14 cellular contexts compared by ENCODE assay signal in genomic region chr6:80304014-80304413, GRCh38.
DNase-seq lines count a peak whose midpoint lies in the region; ATAC-seq and TF ChIP-seq lines count a peak whose summit lies in the region.
"Had no signal": no experiment of that assay in that cellular context is flagged by ENCODE, and none has a peak within 500 bp of the region (broad histone marks: within the 10 kb centered on the region; RNA-seq: fewer than 3 reads in every experiment).

No MANE protein-coding gene starts in this region.

- H3K4me1 Mint-ChIP-seq in memory B cell: no peaks in the 10 kb centered on the region
- no peaks in the 10 kb centered on the region for H3K4me1 Mint-ChIP-seq in naive thymus-derived CD8-positive, alpha-beta T cell
- H3K4me1 Mint-ChIP-seq: CD4-positive, CD25-positive, alpha-beta regulatory T cell had no signal

- no peaks in the 10 kb centered on the region for H3K9me3 Mint-ChIP-seq in memory B cell
- peaks cover 0 to 16% (median under 1%) of the 10 kb centered on the region in 9 donors for H3K9me3 Mint-ChIP-seq in naive thymus-derived CD8-positive, alpha-beta T cell

- WGBS in SK-N-SH (ENCODE audit: low lambda C conversion rate): 10% methylated on average over 1 of the region's 1 CpG

- H3K27ac ChIP-seq in SK-N-SH (ENCODE audit: low read depth in 2 of 2, low read length in 1 of 2) (no peak overlapping the region), foreskin keratinocyte (no peak overlapping the region)
- H3K27ac ChIP-seq: BLaER1, HL-60 had no signal

- TF ChIP-seq RAD21 in SK-N-SH (IDR thresholded peaks at IDR 0.05; ENCODE audit: low read length): no peak

- H3K4me3 ChIP-seq in AG10803 (ENCODE audit: low read length) (no peak overlapping the region), SK-N-SH (ENCODE audit: low read depth in 2 of 2, low read length in 1 of 2) (no peak overlapping the region), cardiac fibroblast (replicated peaks in 1 of 2; ENCODE audit: low read depth in 2 of 2, low read length in 2 of 2) (no peak overlapping the region)
- H3K4me3 ChIP-seq: BLaER1 had no signal

- H3K27ac Mint-ChIP-seq in memory B cell: peak overlapping the region; percentile 45
- H3K27ac Mint-ChIP-seq in naive thymus-derived CD8-positive, alpha-beta T cell: no peak overlapping the region

- no peaks in the 10 kb centered on the region for H3K27me3 ChIP-seq in SK-N-SH (ENCODE audit: insufficient read depth)
- H3K27me3 ChIP-seq in foreskin keratinocyte: no peaks in the 10 kb centered on the region
- H3K27me3 ChIP-seq: BLaER1 had no signal

- no peaks in the 10 kb centered on the region; a peak in 1 of 4 replicates for H3K4me1 ChIP-seq in SK-N-SH (ENCODE audit: control insufficient read depth in 1 of 2, insufficient read depth in 2 of 2, low read depth in 1 of 2, low read length in 1 of 2)
- no peaks in the 10 kb centered on the region for H3K4me1 ChIP-seq in foreskin keratinocyte
- H3K4me1 ChIP-seq: BLaER1 had no signal

- CTCF ChIA-PET in SK-N-SH (lab: Yijun Ruan, JAX): interaction anchor here (1.8 kb wide), 1 partner anchor 90 kb away, joined by 4 read pairs; no protein-coding TSS in a partner anchor

- H4K20me1 ChIP-seq in SK-N-SH (ENCODE audit: insufficient read depth): no peaks in the 10 kb centered on the region
- H4K20me1 ChIP-seq: BLaER1 had no signal

- no peak overlapping the region for H3K4me3 Mint-ChIP-seq in memory B cell
- no peak overlapping the region for H3K4me3 Mint-ChIP-seq in naive thymus-derived CD8-positive, alpha-beta T cell
- H3K4me3 Mint-ChIP-seq: CD4-positive, CD25-positive, alpha-beta regulatory T cell had no signal

- H2AFZ ChIP-seq in SK-N-SH (ENCODE audit: low read depth): no peak overlapping the region

- H3K9ac ChIP-seq in SK-N-SH: no peak overlapping the region
- H3K9ac ChIP-seq: BLaER1 had no signal

- no peaks in the 10 kb centered on the region for H3K36me3 ChIP-seq in SK-N-SH (replicated peaks in 1 of 2; ENCODE audit: control insufficient read depth in 1 of 2, insufficient read depth in 2 of 2, low read length in 1 of 2)
- H3K36me3 ChIP-seq: BLaER1 had no signal

- DNase-seq in AG10803 (ENCODE audit: low read depth): peak; percentile 74
- no peak for DNase-seq in SK-N-SH
- peak; percentile 20 to 29 for DNase-seq in cardiac fibroblast (ENCODE audit: low read depth in 2 of 2)
- DNase-seq in memory B cell (ENCODE audit: low spot score in 2 of 2): no peak
- no peak for DNase-seq in naive thymus-derived CD8-positive, alpha-beta T cell
- DNase-seq in foreskin keratinocyte: no peak
- no peak for DNase-seq in pons (ENCODE audit: low spot score)
- DNase-seq: ACHN; AML-193; CD4-positive, CD25-positive, alpha-beta regulatory T cell; HCEC 1CT had no signal

- ATAC-seq in memory B cell (ENCODE audit: low read depth) (no peak), foreskin keratinocyte (no peak), HG03469 (IDR thresholded peaks at IDR 0.05; ENCODE audit: unreplicated experiment) (no peak)
- ATAC-seq in naive thymus-derived CD8-positive, alpha-beta T cell: no peak

- no peaks in the 10 kb centered on the region for H3K79me2 ChIP-seq in SK-N-SH (ENCODE audit: insufficient read depth)

- no peaks in the 10 kb centered on the region for H3K27me3 Mint-ChIP-seq in memory B cell
- H3K27me3 Mint-ChIP-seq in naive thymus-derived CD8-positive, alpha-beta T cell: no peaks in the 10 kb centered on the region
- H3K27me3 Mint-ChIP-seq: CD4-positive, CD25-positive, alpha-beta regulatory T cell had no signal

- POLR2A ChIA-PET in SK-N-SH (lab: Yijun Ruan, JAX): no interaction called here
- POLR2A ChIA-PET in naive thymus-derived CD8-positive, alpha-beta T cell (lab: Charles Lee): no interaction called here

- no peaks in the 10 kb centered on the region for H3K9me3 ChIP-seq in SK-N-SH
- H3K9me3 ChIP-seq: BLaER1 had no signal

- no peak overlapping the region for H3K4me2 ChIP-seq in SK-N-SH
- H3K4me2 ChIP-seq: BLaER1 had no signal

- TF ChIP-seq CTCF in AG10803 (conservative IDR thresholded peaks at IDR 0.05; ENCODE audit: low read length) (no peak), SK-N-SH (IDR thresholded peaks at IDR 0.05) (no peak), cardiac fibroblast (IDR thresholded peaks at IDR 0.05; ENCODE audit: low read depth, low read length) (no peak), foreskin keratinocyte (conservative IDR thresholded peaks at IDR 0.05) (no peak)

- no peak for TF ChIP-seq EP300 in SK-N-SH (IDR thresholded peaks at IDR 0.05; ENCODE audit: borderline replicate concordance in 1 of 2, low read depth in 1 of 2, low read length in 1 of 2)

- H3F3A ChIP-seq in SK-N-SH (replicated peaks; ENCODE audit: insufficient read depth): no peaks in the 10 kb centered on the region

- no peaks in the 10 kb centered on the region for H3K36me3 Mint-ChIP-seq in memory B cell
- H3K36me3 Mint-ChIP-seq in naive thymus-derived CD8-positive, alpha-beta T cell: peaks cover 0 to 22% (median 6%) of the 10 kb centered on the region in 3 donors

- no peaks in the 10 kb centered on the region for H3K9me2 ChIP-seq in SK-N-SH

TF ChIP-seq in SK-N-SH, 30 proteins besides CTCF, POLR2A, EP300 and RAD21:
- 0 out of 2 replicates have a peak, but pooled peaks have one; percentile 4 for TF ChIP-seq TCF12 (IDR thresholded peaks at IDR 0.05)
- TF ChIP-seq RFX5 (IDR thresholded peaks at IDR 0.05; ENCODE audit: low read length): no peak
- no peak for TF ChIP-seq NFIC (IDR thresholded peaks at IDR 0.05; ENCODE audit: borderline replicate concordance)
- TF ChIP-seq TAF1 (IDR thresholded peaks at IDR 0.05; ENCODE audit: borderline replicate concordance, low read depth, low read length): no peak

Comparison
In these comparisons a context has a peak if more than half of its experiments do, and no peak if none do; other contexts are left out.
1. DNase-seq: peak in AG10803 (single experiment) and cardiac fibroblast (2 of 2); none in SK-N-SH (single experiment), memory B cell (0 of 2), naive thymus-derived CD8-positive, alpha-beta T cell (0 of 10), foreskin keratinocyte (0 of 2) and pons (single experiment).